ENCODE assay signal across 11 cellular contexts in genomic region chr16:4214215-4214621, GRCh38. TPM values are rescaled to one million over a fixed set of nuclear protein-coding genes. Genes with fewer than 3 reads are reported as not detected.
A peak's percentile ranks its signal among the peaks of the same experiment; 100 is the strongest.
DNase-seq lines count a peak whose midpoint lies in the region; ATAC-seq and TF ChIP-seq lines count a peak whose summit lies in the region.
"Had no signal": no experiment of that assay in that cellular context is flagged by ENCODE, and none has a peak within 500 bp of the region (broad histone marks: within the 10 kb centered on the region; RNA-seq: fewer than 3 reads in every experiment).

No MANE protein-coding gene starts in this region.

- peak overlapping the region; percentile 69 for H3K4me3 Mint-ChIP-seq in HFFc6
- H3K4me3 Mint-ChIP-seq: mesothelial cell of epicardium had no signal

- peak overlapping the region; percentile 95 for H3K27ac Mint-ChIP-seq in HFFc6
- H3K27ac Mint-ChIP-seq: mesothelial cell of epicardium had no signal

- peak; percentile 87 for DNase-seq in HFFc6
- DNase-seq in amniotic stem cell (lab: John Stamatoyannopoulos, UW) = peak; percentile 79
- no peak for DNase-seq in right atrium auricular region (ENCODE audit: low spot score)
- DNase-seq in thoracic aorta (ENCODE audit: low spot score) = peak; percentile 22
- DNase-seq in mesenteric fat pad (ENCODE audit: low spot score) = no peak
- DNase-seq: activated CD4-positive, alpha-beta T cell treated with anti-CD3 and anti-CD28 coated beads for 4 hours; NCI-H2029 had no signal

- peak; percentile 74 for ATAC-seq in thoracic aorta (ENCODE audit: insufficient number of reproducible peaks, low FRiP score, low read depth)
- no peak for ATAC-seq in HG03045 (IDR thresholded peaks at IDR 0.05; ENCODE audit: unreplicated experiment)
- ATAC-seq in HG02588 (IDR thresholded peaks at IDR 0.05; ENCODE audit: unreplicated experiment) = no peak
- no peak for ATAC-seq in GM18867 (IDR thresholded peaks at IDR 0.05; ENCODE audit: unreplicated experiment)

- H3K36me3 Mint-ChIP-seq in HFFc6 (ENCODE audit: low read depth) = no peaks in the 10 kb centered on the region
- H3K36me3 Mint-ChIP-seq: mesothelial cell of epicardium had no signal

- H3K36me3 ChIP-seq in right atrium auricular region = peaks cover 16% of the 10 kb centered on the region
- H3K36me3 ChIP-seq in thoracic aorta = no peaks in the 10 kb centered on the region

- TF ChIP-seq CTCF in HFFc6 (IDR thresholded peaks at IDR 0.05) (no peak), right atrium auricular region (IDR thresholded peaks at IDR 0.05) (no peak), thoracic aorta (IDR thresholded peaks at IDR 0.05) (no peak)

- H3K4me1 ChIP-seq in right atrium auricular region (peaks cover 0 to 75% of the 10 kb centered on the region in 2 donors), thoracic aorta (ENCODE audit: control insufficient read depth in 1 of 2, low read depth in 2 of 2) (peaks cover 21 to 66% of the 10 kb centered on the region in 2 donors)

- H3K27ac ChIP-seq in right atrium auricular region (peak overlapping the region; percentile 93 to 98), thoracic aorta (peak overlapping the region; percentile 90 to 95)

- H3K4me3 ChIP-seq in right atrium auricular region (no peak overlapping the region), thoracic aorta (peak overlapping the region; percentile 32)

- no peaks in the 10 kb centered on the region; the same call in 1 of the 2 replicates for H3K27me3 Mint-ChIP-seq in HFFc6 (ENCODE audit: insufficient read depth)

- peaks cover 21% of the 10 kb centered on the region for H3K4me1 Mint-ChIP-seq in HFFc6 (ENCODE audit: low read depth)

- no peaks in the 10 kb centered on the region for H3K9me3 Mint-ChIP-seq in HFFc6
- H3K9me3 Mint-ChIP-seq: mesothelial cell of epicardium had no signal

- H3K27me3 ChIP-seq in right atrium auricular region (no peaks in the 10 kb centered on the region), thoracic aorta (replicated peaks; ENCODE audit: insufficient read depth) (no peaks in the 10 kb centered on the region)

- H3K9me3 ChIP-seq in right atrium auricular region (no peaks in the 10 kb centered on the region), thoracic aorta (no peaks in the 10 kb centered on the region)

RNA-seq across cellular contexts. Expression of gene SRL, which starts 27.7 kb away (rescaled TPM):
- total RNA-seq in HFFc6 (2021; fragmentation: NEBNext Ultra II Directional; extraction: Animal tissue kit (Norgen Biotek cat#: 25700)) = not detected
- 100 to 1,000 TPM; 295 to 466 TPM for total RNA-seq in right atrium auricular region
- total RNA-seq in thoracic aorta = 1 to 10 TPM in 1 of 2 donors, under 1 TPM in 1; 0.68 to 1.1 TPM
- 0.45 TPM for total RNA-seq in mesenteric fat pad

RNA-seq across cellular contexts. Expression of gene TFAP4, which starts 58.6 kb away (rescaled TPM):
- total RNA-seq in HFFc6 (2021; fragmentation: NEBNext Ultra II Directional; extraction: Animal tissue kit (Norgen Biotek cat#: 25700)) = 10 to 100 TPM in 3 of 6 experiments, 1 to 10 TPM in 3; 8.3 to 11.7 (median 10.1) TPM
- total RNA-seq in right atrium auricular region (1 to 10 TPM; 2.0 to 2.9 TPM), thoracic aorta (1 to 10 TPM; 3.5 to 7.6 TPM), mesenteric fat pad (8.2 TPM)

Comparison
In these comparisons a context has a peak if more than half of its experiments do, and no peak if none do; other contexts are left out.
1. DNase-seq: peak in HFFc6 (single experiment), amniotic stem cell (single experiment) and thoracic aorta (single experiment); none in right atrium auricular region (single experiment) and mesenteric fat pad (single experiment).
2. RNA of gene SRL, which starts 27.7 kb away (total RNA-seq): 295 to 466 TPM in right atrium auricular region; 0.68 to 1.1 TPM in thoracic aorta, 0.45 TPM in mesenteric fat pad (single experiment) and not detected in HFFc6; every median in the first group is over 100 times any median in the second.